Comparison of ENCODE assay signal across 11 cellular contexts in the genomic region with DNA sequence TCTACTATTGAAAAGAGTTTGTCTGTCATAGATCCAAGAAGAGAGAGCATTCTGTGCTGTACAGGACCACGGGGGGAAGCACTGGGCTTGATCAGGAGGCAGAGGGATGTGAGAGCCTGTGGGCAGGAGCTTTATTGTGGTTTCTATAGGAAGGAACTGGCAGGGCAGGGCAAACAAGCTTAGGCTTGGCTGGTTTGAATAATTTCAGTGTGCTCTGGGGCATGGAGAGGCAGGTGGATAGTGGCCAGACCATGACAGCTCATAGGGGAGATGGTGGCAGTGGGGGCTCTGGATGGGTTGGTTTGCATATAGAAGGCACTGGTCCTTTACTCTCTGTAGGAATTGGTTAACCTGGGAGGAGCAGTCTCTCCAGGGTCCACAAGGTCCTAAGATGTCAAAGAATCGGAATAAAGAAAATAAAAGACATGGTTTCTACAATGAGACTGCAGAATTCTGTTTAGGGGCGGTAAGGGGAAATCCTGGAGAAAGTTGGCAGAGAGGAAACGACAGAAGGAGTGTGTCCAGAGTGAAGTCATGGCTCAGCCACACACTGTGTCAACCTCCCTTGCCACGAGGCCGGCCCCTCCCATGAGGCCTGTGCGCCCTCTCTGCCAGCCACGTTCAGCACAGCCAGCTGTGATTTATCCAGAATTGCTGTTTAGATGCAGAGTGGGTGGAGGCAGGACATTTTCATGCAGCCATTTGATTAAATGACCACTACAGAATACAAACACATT.
DNase-seq lines count a peak whose midpoint lies in the region; ATAC-seq and TF ChIP-seq lines count a peak whose summit lies in the region.
"Had no signal": no experiment of that assay in that cellular context is flagged by ENCODE, and none has a peak within 500 bp of the region (broad histone marks: within the 10 kb centered on the region; RNA-seq: fewer than 3 reads in every experiment).

No MANE protein-coding gene starts in this region.

- TF ChIP-seq CTCF in dorsolateral prefrontal cortex (IDR thresholded peaks at IDR 0.05 in 54 of 56, conservative IDR thresholded peaks at IDR 0.05 in 2 of 56; ENCODE audit: low read depth in 1 of 56, partially characterized antibody in 56 of 56), result peak in 15 of 56 donors; percentile 9 to 46 (median 19)
- TF ChIP-seq CTCF in MCF 10A (IDR thresholded peaks at IDR 0.05; ENCODE audit: unreplicated experiment), result no peak

- POLR2A ChIA-PET in MCF 10A (lab: Yijun Ruan, JAX), result interaction anchor here (0.6 kb wide), 1 partner anchor 81 kb away, joined by 3 read pairs; no protein-coding TSS in a partner anchor

- no peak overlapping the region for H3K27ac Mint-ChIP-seq in stimulated activated naive CD8-positive, alpha-beta T cell treated with anti-CD3 and anti-CD28 coated beads, Interleukin-15, amount 100 ng/mL, for 72 hours
- H3K27ac Mint-ChIP-seq in MCF 10A (ENCODE audit: low read depth, unreplicated experiment), result no peak overlapping the region

- CTCF ChIA-PET in MCF 10A (lab: Yijun Ruan, JAX), result no interaction called here

- peaks cover 7% of the 10 kb centered on the region for H3K4me1 Mint-ChIP-seq in stimulated activated naive CD8-positive, alpha-beta T cell treated with anti-CD3 and anti-CD28 coated beads, Interleukin-15, amount 100 ng/mL, for 72 hours
- H3K4me1 Mint-ChIP-seq in MCF 10A (ENCODE audit: insufficient read depth, unreplicated experiment), result peaks cover 15% of the 10 kb centered on the region

- H3K4me3 ChIP-seq in dorsolateral prefrontal cortex, result no peak overlapping the region

- H3K4me3 Mint-ChIP-seq in stimulated activated naive CD8-positive, alpha-beta T cell treated with anti-CD3 and anti-CD28 coated beads, Interleukin-15, amount 100 ng/mL, for 72 hours, result no peak overlapping the region
- H3K4me3 Mint-ChIP-seq in MCF 10A (ENCODE audit: unreplicated experiment), result no peak overlapping the region

- intact Hi-C loops in Right ventricle myocardium inferior (cut with DNase I), result no loop called here
- intact Hi-C loops in cardiac septum (cut with DNase I), result no loop called here
- intact Hi-C loops in dorsolateral prefrontal cortex (cut with DNase I), result loop anchor here (5.0 to 10.0 kb wide), 2 partner anchors 81 to 133 kb away; a partner anchor contains a TSS
- intact Hi-C loops in MCF 10A (cut with micrococcal nuclease), result no loop called here

- H3K27me3 ChIP-seq in dorsolateral prefrontal cortex, result no peaks in the 10 kb centered on the region

- peak; percentile 84 for ATAC-seq in Right ventricle myocardium inferior
- no peak for ATAC-seq in stimulated activated naive CD8-positive, alpha-beta T cell treated with anti-CD3 and anti-CD28 coated beads, Interleukin-15, amount 100 ng/mL, for 72 hours

- H3K36me3 Mint-ChIP-seq in MCF 10A (ENCODE audit: insufficient read depth, unreplicated experiment), result no peaks in the 10 kb centered on the region

- no peak for DNase-seq in Right ventricle myocardium inferior (ENCODE audit: missing footprints)
- no peak for DNase-seq in cardiac septum (ENCODE audit: low spot score)
- peak; percentile 50 to 78 (median 70) for DNase-seq in dorsolateral prefrontal cortex
- DNase-seq in medulla oblongata (ENCODE audit: extremely low spot score), result peak; percentile 69
- DNase-seq in stimulated activated naive CD8-positive, alpha-beta T cell treated with anti-CD3 and anti-CD28 coated beads, Interleukin-15, amount 100 ng/mL, for 72 hours, result no peak
- no peak for DNase-seq in MCF 10A (ENCODE audit: unreplicated experiment)
- no peak for DNase-seq in COLO829 (ENCODE audit: low spot score)
- no peak for DNase-seq in DMS153 (lab: John Stamatoyannopoulos, UW)
- DNase-seq: activated gamma-delta T cell, kidney, NCI-H1694 treated with DMSO at 0.1 percent for 48 hours had no signal

- BruUV-seq in MCF 10A (replicated peaks; lab: Mats Ljungman, UMichigan), result no TSS peak

- H3K9me3 Mint-ChIP-seq in stimulated activated naive CD8-positive, alpha-beta T cell treated with anti-CD3 and anti-CD28 coated beads, Interleukin-15, amount 100 ng/mL, for 72 hours, result no peaks in the 10 kb centered on the region
- H3K9me3 Mint-ChIP-seq in MCF 10A (ENCODE audit: unreplicated experiment), result peaks cover 8% of the 10 kb centered on the region

- H3K27ac ChIP-seq in dorsolateral prefrontal cortex, result peak overlapping the region in 48 of 59 donors; percentile 1 to 72 (median 40)

- H3K27me3 Mint-ChIP-seq in stimulated activated naive CD8-positive, alpha-beta T cell treated with anti-CD3 and anti-CD28 coated beads, Interleukin-15, amount 100 ng/mL, for 72 hours, result peaks cover 28% of the 10 kb centered on the region
- H3K27me3 Mint-ChIP-seq in MCF 10A (ENCODE audit: insufficient read depth, unreplicated experiment), result no peaks in the 10 kb centered on the region

Comparison
In these comparisons a context has a peak if more than half of its experiments do, and no peak if none do; other contexts are left out.
1. DNase-seq: peak in dorsolateral prefrontal cortex (10 of 10) and medulla oblongata (single experiment); none in Right ventricle myocardium inferior (single experiment), cardiac septum (single experiment), stimulated activated naive CD8-positive, alpha-beta T cell treated with anti-CD3 and anti-CD28 coated beads, Interleukin-15, amount 100 ng/mL, for 72 hours (0 of 2), MCF 10A (single experiment), COLO829 (single experiment) and DMS153 (single experiment).
2. intact Hi-C loops: an anchor here in dorsolateral prefrontal cortex (5.0 to 10.0 kb wide); none called in Right ventricle myocardium inferior, cardiac septum and MCF 10A.